ENCODE assay signal across 11 cellular contexts in the genomic region with DNA sequence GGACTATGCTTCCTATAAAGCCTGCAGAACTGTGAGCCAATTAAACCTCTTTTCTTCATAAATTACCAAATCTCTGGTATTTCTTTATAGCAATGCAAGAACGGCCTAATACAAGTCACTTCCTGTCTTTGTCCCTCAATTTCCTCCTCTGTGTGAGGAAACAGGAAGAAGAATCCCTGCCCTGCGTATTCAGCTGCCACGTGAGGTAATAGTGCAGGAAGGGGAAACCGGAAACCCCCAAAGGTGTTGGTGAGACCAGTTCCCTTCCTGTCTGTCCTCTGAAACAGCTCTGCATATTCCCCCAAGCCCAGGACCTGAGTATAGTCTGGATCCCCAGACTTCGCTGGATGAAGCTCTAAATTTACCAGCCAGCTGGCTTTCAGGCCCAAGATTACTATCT. TPM values are rescaled to one million over a fixed set of nuclear protein-coding genes. Genes with fewer than 3 reads are reported as not detected.
DNase-seq lines count a peak whose midpoint lies in the region; ATAC-seq and TF ChIP-seq lines count a peak whose summit lies in the region.
"Had no signal": no experiment of that assay in that cellular context is flagged by ENCODE, and none has a peak within 500 bp of the region (broad histone marks: within the 10 kb centered on the region; RNA-seq: fewer than 3 reads in every experiment).

No MANE protein-coding gene starts in this region.

- TF ChIP-seq POLR2A in NB4 (IDR thresholded peaks at IDR 0.05; ENCODE audit: extremely low read depth, insufficient read length) (no peak), body of pancreas (IDR thresholded peaks at IDR 0.05) (no peak)

- no peaks in the 10 kb centered on the region for H3K36me3 ChIP-seq in CD8-positive, alpha-beta T cell (ENCODE audit: insufficient read depth, low read length)
- no peaks in the 10 kb centered on the region for H3K36me3 ChIP-seq in body of pancreas (replicated peaks in 1 of 2; ENCODE audit: insufficient read depth in 1 of 2, low read depth in 2 of 2)

- H3K9me3 ChIP-seq in CD8-positive, alpha-beta T cell (ENCODE audit: low read length): peaks cover 5% of the 10 kb centered on the region
- H3K9me3 ChIP-seq in body of pancreas: peaks cover 0 to 9% (median 0%) of the 10 kb centered on the region in 3 donors

- intact Hi-C loops in CD8-positive, alpha-beta T cell (cut with DNase I, micrococcal nuclease): no loop called here
- intact Hi-C loops in body of pancreas (cut with DNase I): no loop called here

- CTCF ChIA-PET in CD8-positive, alpha-beta T cell (lab: Charles Lee): interaction anchor here (0.9 kb wide), 1 partner anchor 38 kb away, joined by 3 read pairs; no protein-coding TSS in a partner anchor

- H3K27ac ChIP-seq in CD8-positive, alpha-beta T cell (ENCODE audit: low read depth, low read length): no peak overlapping the region
- H3K27ac ChIP-seq in body of pancreas: peak overlapping the region in 1 of 4 donors; percentile 8

- H3K27ac Mint-ChIP-seq in CD8-positive, alpha-beta T cell: peak overlapping the region; percentile 85
- H3K27ac Mint-ChIP-seq in nephron progenitor cell: peak overlapping the region; percentile 22

- H3K27me3 Mint-ChIP-seq in CD8-positive, alpha-beta T cell (ENCODE audit: low read depth): no peaks in the 10 kb centered on the region
- peaks cover 6% of the 10 kb centered on the region for H3K27me3 Mint-ChIP-seq in nephron progenitor cell (ENCODE audit: low read depth, poor library complexity)

- peak; percentile 62 for ATAC-seq in CD8-positive, alpha-beta T cell
- peak; percentile 27 for ATAC-seq in body of pancreas
- no peak for ATAC-seq in GM21825 (IDR thresholded peaks at IDR 0.05; ENCODE audit: unreplicated experiment)
- no peak for ATAC-seq in GM19397 (IDR thresholded peaks at IDR 0.05; ENCODE audit: unreplicated experiment)

- POLR2A ChIA-PET in CD8-positive, alpha-beta T cell (lab: Charles Lee): no interaction called here

- TF ChIP-seq CTCF in CD8-positive, alpha-beta T cell (IDR thresholded peaks at IDR 0.05): no peak
- no peak for TF ChIP-seq CTCF in NB4 (IDR thresholded peaks at IDR 0.05; ENCODE audit: low read depth, low read length)
- TF ChIP-seq CTCF in body of pancreas (IDR thresholded peaks at IDR 0.05): no peak
- TF ChIP-seq CTCF in nephron progenitor cell (IDR thresholded peaks at IDR 0.05): no peak

- 69 to 81% methylated on average over 5 of the region's 5 CpGs for WGBS in body of pancreas, 2 donors

- H3K4me1 Mint-ChIP-seq in CD8-positive, alpha-beta T cell (ENCODE audit: low read depth): peaks cover 11% of the 10 kb centered on the region
- H3K4me1 Mint-ChIP-seq in nephron progenitor cell: no peaks in the 10 kb centered on the region

- peak in 3 of 7 experiments; percentile 15 to 53 (median 29) for DNase-seq in CD8-positive, alpha-beta T cell
- DNase-seq in NB4 (ENCODE audit: low read depth) (peak; percentile 37), body of pancreas (no peak), nephron progenitor cell (no peak), NCI-H1694 (lab: John Stamatoyannopoulos, UW) (no peak), NCI-H146 treated with DMSO at 0.1 percent for 48 hours (lab: John Stamatoyannopoulos, UW; ENCODE audit: unreplicated experiment) (no peak)
- DNase-seq: NCI-H748 treated with DMSO at 0.1 percent for 48 hours; stimulated activated CD4-positive, alpha-beta T cell treated with anti-CD3 and anti-CD28 coated beads, Interleukin-1b, Interleukin-23, amount 100 ng/mL, for 48 hours had no signal

- H3K36me3 Mint-ChIP-seq in CD8-positive, alpha-beta T cell: peaks cover 13% of the 10 kb centered on the region
- peaks cover 6% of the 10 kb centered on the region for H3K36me3 Mint-ChIP-seq in nephron progenitor cell (ENCODE audit: low read depth)

- H3K4me3 Mint-ChIP-seq in CD8-positive, alpha-beta T cell: peak overlapping the region; percentile 30
- H3K4me3 Mint-ChIP-seq in nephron progenitor cell: no peak overlapping the region
- H3K4me3 Mint-ChIP-seq: nephron had no signal

- H3K4me3 ChIP-seq in CD8-positive, alpha-beta T cell (ENCODE audit: low read depth, low read length): no peak overlapping the region
- no peak overlapping the region for H3K4me3 ChIP-seq in NB4 (ENCODE audit: low read depth, low read length)
- H3K4me3 ChIP-seq in body of pancreas: no peak overlapping the region

- H3K9me3 Mint-ChIP-seq in CD8-positive, alpha-beta T cell: peaks cover 14% of the 10 kb centered on the region
- peaks cover 25% of the 10 kb centered on the region for H3K9me3 Mint-ChIP-seq in nephron progenitor cell

- H3K27me3 ChIP-seq in CD8-positive, alpha-beta T cell (ENCODE audit: insufficient read depth, low read length): no peaks in the 10 kb centered on the region
- no peaks in the 10 kb centered on the region for H3K27me3 ChIP-seq in body of pancreas

- H3K4me1 ChIP-seq in CD8-positive, alpha-beta T cell (ENCODE audit: insufficient read depth, low read length): peaks cover 10% of the 10 kb centered on the region
- H3K4me1 ChIP-seq in body of pancreas: peaks cover 4% of the 10 kb centered on the region

RNA-seq across cellular contexts. Expression of a gene that starts 18.1 kb away (rescaled TPM):
- total RNA-seq in CD8-positive, alpha-beta T cell: 10 to 100 TPM; 39.2 to 48.3 TPM
- total RNA-seq in body of pancreas: 100 to 1,000 TPM in 1 of 2 donors, 10 to 100 TPM in 1; 28.5 to 301 TPM

Comparison
In these comparisons a context has a peak if more than half of its experiments do, and no peak if none do; other contexts are left out.
1. ATAC-seq: peak in CD8-positive, alpha-beta T cell (single experiment) and body of pancreas (single experiment); none in GM21825 (single experiment) and GM19397 (single experiment).